In the genomic region with DNA sequence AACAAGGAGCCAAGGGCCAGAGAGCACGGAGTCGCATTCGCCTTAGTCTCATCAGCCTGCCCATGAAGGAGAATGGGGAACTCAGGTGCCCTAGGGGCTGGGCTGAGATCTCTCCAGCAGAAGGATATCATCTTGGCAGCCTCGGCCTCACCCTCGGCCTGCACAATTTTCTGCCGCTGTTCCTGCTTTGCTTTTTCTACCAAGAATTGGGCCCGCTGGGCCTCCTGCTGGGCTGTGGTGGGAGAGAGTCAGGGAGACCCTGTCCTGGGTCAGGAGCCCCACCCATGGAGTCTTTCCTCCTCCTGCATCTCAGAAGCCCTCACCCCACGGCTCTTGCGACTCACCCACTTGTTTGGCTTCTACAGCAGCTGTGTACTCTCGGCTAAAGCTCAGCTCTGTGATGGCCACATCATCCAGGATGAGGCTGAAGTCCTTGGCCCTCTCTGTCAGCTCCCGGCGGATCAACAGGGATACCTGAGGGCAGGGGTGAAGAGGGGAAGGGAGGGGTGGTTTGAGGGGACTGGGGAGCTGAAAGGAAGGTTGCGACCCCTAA, we compare ENCODE assay signal across 16 cellular contexts. TPM values are rescaled to one million over a fixed set of nuclear protein-coding genes. Genes with fewer than 3 reads are reported as not detected.
DNase-seq lines count a peak whose midpoint lies in the region; ATAC-seq and TF ChIP-seq lines count a peak whose summit lies in the region.
"Had no signal": no experiment of that assay in that cellular context is flagged by ENCODE, and none has a peak within 500 bp of the region (broad histone marks: within the 10 kb centered on the region; RNA-seq: fewer than 3 reads in every experiment).

No MANE protein-coding gene starts in this region.

- no peak for TF ChIP-seq CTCF in PC-3 (conservative IDR thresholded peaks at IDR 0.05; ENCODE audit: low read depth, low read length)
- TF ChIP-seq CTCF in endodermal cell (conservative IDR thresholded peaks at IDR 0.05) = no peak

- peaks cover 23% of the 10 kb centered on the region for H3K4me1 ChIP-seq in PC-3 (ENCODE audit: insufficient read depth, low read length)
- H3K4me1 ChIP-seq in endodermal cell (ENCODE audit: control insufficient read depth, insufficient read depth, low read length) = peaks cover 5% of the 10 kb centered on the region

- 0 out of 2 replicates have a peak overlapping the region, but pooled peaks have one; percentile 100 for H3K4me2 ChIP-seq in PC-3 (ENCODE audit: low read length)

- H3F3A ChIP-seq in PC-3 (ENCODE audit: low read length, unreplicated experiment) = peaks cover 4% of the 10 kb centered on the region

- 96 to 98% methylated on average over 6 to 13 of the region's 13 CpGs for WGBS in endodermal cell (ENCODE audit: insufficient coverage in 1 of 2, insufficient read length in 1 of 2), 2 experiments

- no peaks in the 10 kb centered on the region for H3K9me3 Mint-ChIP-seq in activated CD8-positive, alpha-beta memory T cell treated with anti-CD3 and anti-CD28 coated beads, Interleukin-2, amount 10 ng/mL, durations not matched to agents 7 days and 5 days (ENCODE audit: low read depth)
- H3K9me3 Mint-ChIP-seq in endodermal cell = no peaks in the 10 kb centered on the region
- H3K9me3 Mint-ChIP-seq in stimulated activated effector memory CD8-positive, alpha-beta T cell treated with anti-CD3 and anti-CD28 coated beads, Interleukin-12 subunit alpha, Interleukin-12 subunit beta, amount 100 ng/mL, for 72 hours = no peaks in the 10 kb centered on the region
- H3K9me3 Mint-ChIP-seq: dendritic cell treated with granulocyte-macrophage colony-stimulating factor and Interleukin-4, amounts not matched to agents 40 ng/mL and 50 ng/mL, for 4 days; naive thymus-derived CD8-positive, alpha-beta T cell had no signal

- no peak overlapping the region for H3K27ac Mint-ChIP-seq in activated CD8-positive, alpha-beta memory T cell treated with anti-CD3 and anti-CD28 coated beads, Interleukin-2, amount 10 ng/mL, durations not matched to agents 7 days and 5 days
- H3K27ac Mint-ChIP-seq in endodermal cell = peak overlapping the region; percentile 60
- peak overlapping the region; percentile 99 for H3K27ac Mint-ChIP-seq in stimulated activated effector memory CD8-positive, alpha-beta T cell treated with anti-CD3 and anti-CD28 coated beads, Interleukin-12 subunit alpha, Interleukin-12 subunit beta, amount 100 ng/mL, for 72 hours
- H3K27ac Mint-ChIP-seq: dendritic cell treated with granulocyte-macrophage colony-stimulating factor and Interleukin-4, amounts not matched to agents 40 ng/mL and 50 ng/mL, for 4 days had no signal

- H3K9ac ChIP-seq in PC-3 (ENCODE audit: low read length) (no peak overlapping the region), endodermal cell (ENCODE audit: extremely low read depth, low read length, poor library complexity, severe bottlenecking) (no peak overlapping the region)

- H2AFZ ChIP-seq in PC-3 (ENCODE audit: low read length) = no peak overlapping the region

- no peaks in the 10 kb centered on the region for H3K9me2 ChIP-seq in PC-3 (replicated peaks; ENCODE audit: low read length)

- CTCF ChIA-PET in activated CD8-positive, alpha-beta memory T cell treated with anti-CD3 and anti-CD28 coated beads, Interleukin-2, amount 10 ng/mL, durations not matched to agents 7 days and 5 days (lab: Charles Lee) = interaction anchor here (1.3 to 3.3 kb wide), 6 partner anchors 15 to 141 kb away, joined by 3 to 74 read pairs (median 4); a partner anchor contains a TSS
- CTCF ChIA-PET in PC-3 (lab: Charles Lee) = no interaction called here

- H4K20me1 ChIP-seq in PC-3 (ENCODE audit: low read length) = no peaks in the 10 kb centered on the region

- no peaks in the 10 kb centered on the region for H3K27me3 Mint-ChIP-seq in activated CD8-positive, alpha-beta memory T cell treated with anti-CD3 and anti-CD28 coated beads, Interleukin-2, amount 10 ng/mL, durations not matched to agents 7 days and 5 days
- no peaks in the 10 kb centered on the region for H3K27me3 Mint-ChIP-seq in endodermal cell (ENCODE audit: insufficient read depth)
- H3K27me3 Mint-ChIP-seq: dendritic cell treated with granulocyte-macrophage colony-stimulating factor and Interleukin-4, amounts not matched to agents 40 ng/mL and 50 ng/mL, for 4 days; naive thymus-derived CD8-positive, alpha-beta T cell had no signal

- H3K36me3 Mint-ChIP-seq in activated CD8-positive, alpha-beta memory T cell treated with anti-CD3 and anti-CD28 coated beads, Interleukin-2, amount 10 ng/mL, durations not matched to agents 7 days and 5 days = peaks cover 53% of the 10 kb centered on the region
- H3K36me3 Mint-ChIP-seq in endodermal cell (ENCODE audit: low read depth) = peaks cover 54% of the 10 kb centered on the region
- peaks cover 89% of the 10 kb centered on the region for H3K36me3 Mint-ChIP-seq in stimulated activated effector memory CD8-positive, alpha-beta T cell treated with anti-CD3 and anti-CD28 coated beads, Interleukin-12 subunit alpha, Interleukin-12 subunit beta, amount 100 ng/mL, for 72 hours

- peaks cover 48% of the 10 kb centered on the region for H3K79me2 ChIP-seq in PC-3 (ENCODE audit: low read length)

- H3K27ac ChIP-seq in PC-3 (ENCODE audit: low read length) = no peak overlapping the region
- H3K27ac ChIP-seq in endodermal cell (ENCODE audit: low read depth, low read length) = no peak overlapping the region

- no peak overlapping the region for H3K4me3 Mint-ChIP-seq in activated CD8-positive, alpha-beta memory T cell treated with anti-CD3 and anti-CD28 coated beads, Interleukin-2, amount 10 ng/mL, durations not matched to agents 7 days and 5 days
- H3K4me3 Mint-ChIP-seq in endodermal cell = no peak overlapping the region
- no peak overlapping the region for H3K4me3 Mint-ChIP-seq in stimulated activated effector memory CD8-positive, alpha-beta T cell treated with anti-CD3 and anti-CD28 coated beads, Interleukin-12 subunit alpha, Interleukin-12 subunit beta, amount 100 ng/mL, for 72 hours
- H3K4me3 Mint-ChIP-seq: dendritic cell treated with granulocyte-macrophage colony-stimulating factor and Interleukin-4, amounts not matched to agents 40 ng/mL and 50 ng/mL, for 4 days had no signal

- BruUV-seq in PC-3 (replicated peaks; lab: Mats Ljungman, UMichigan) = no TSS peak

- intact Hi-C loops in PC-3 (cut with micrococcal nuclease) = no loop called here

- H3K27me3 ChIP-seq in PC-3 (ENCODE audit: low read length) = no peaks in the 10 kb centered on the region
- no peaks in the 10 kb centered on the region for H3K27me3 ChIP-seq in endodermal cell (ENCODE audit: control insufficient read depth, insufficient read depth, low read length, poor library complexity, severe bottlenecking)

- H3K4me3 ChIP-seq in PC-3 (ENCODE audit: low read length) (no peak overlapping the region), endodermal cell (ENCODE audit: low read length) (no peak overlapping the region)

- H3K9me3 ChIP-seq in PC-3 (ENCODE audit: low read length) = no peaks in the 10 kb centered on the region
- H3K9me3 ChIP-seq in endodermal cell (ENCODE audit: control insufficient read depth, low read length) = no peaks in the 10 kb centered on the region
- H3K9me3 ChIP-seq: Caco-2 had no signal

- peaks cover 54% of the 10 kb centered on the region for H3K4me1 Mint-ChIP-seq in activated CD8-positive, alpha-beta memory T cell treated with anti-CD3 and anti-CD28 coated beads, Interleukin-2, amount 10 ng/mL, durations not matched to agents 7 days and 5 days
- peaks cover 49% of the 10 kb centered on the region for H3K4me1 Mint-ChIP-seq in endodermal cell
- peaks cover 49% of the 10 kb centered on the region for H3K4me1 Mint-ChIP-seq in stimulated activated effector memory CD8-positive, alpha-beta T cell treated with anti-CD3 and anti-CD28 coated beads, Interleukin-12 subunit alpha, Interleukin-12 subunit beta, amount 100 ng/mL, for 72 hours

- POLR2A ChIA-PET in PC-3 (lab: Charles Lee; ENCODE audit: unreplicated experiment) = no interaction called here

- peak; percentile 54 for DNase-seq in activated CD8-positive, alpha-beta memory T cell treated with anti-CD3 and anti-CD28 coated beads for 24 hours
- no peak for DNase-seq in activated CD8-positive, alpha-beta memory T cell treated with anti-CD3 and anti-CD28 coated beads, Interleukin-2, amount 10 ng/mL, durations not matched to agents 7 days and 5 days
- DNase-seq in PC-3 (no peak), endodermal cell (no peak), SK-N-DZ (ENCODE audit: low spot score) (no peak), amniotic stem cell (lab: John Stamatoyannopoulos, UW) (no peak)
- DNase-seq in stimulated activated effector memory CD8-positive, alpha-beta T cell treated with anti-CD3 and anti-CD28 coated beads, Interleukin-12 subunit alpha, Interleukin-12 subunit beta, amount 100 ng/mL, for 72 hours (ENCODE audit: low spot score in 2 of 2) = no peak
- no peak for DNase-seq in activated CD4-positive, CD25-positive, alpha-beta regulatory T cell treated with anti-CD3 and anti-CD28 coated beads, Interleukin-2, amount 50 U/mL, for 72 hours
- DNase-seq: Caco-2; GF-D8; naive thymus-derived CD8-positive, alpha-beta T cell; retina; stimulated activated CD4-positive, alpha-beta T cell treated with anti-CD3 and anti-CD28 coated beads, Interleukin-1b, Interleukin-23, amount 100 ng/mL, for 48 hours had no signal

- ATAC-seq in activated CD8-positive, alpha-beta memory T cell treated with anti-CD3 and anti-CD28 coated beads, Interleukin-2, amount 10 ng/mL, durations not matched to agents 7 days and 5 days = no peak
- no peak for ATAC-seq in PC-3
- ATAC-seq in stimulated activated effector memory CD8-positive, alpha-beta T cell treated with anti-CD3 and anti-CD28 coated beads, Interleukin-12 subunit alpha, Interleukin-12 subunit beta, amount 100 ng/mL, for 72 hours = no peak
- ATAC-seq: naive thymus-derived CD8-positive, alpha-beta T cell had no signal

- H3K36me3 ChIP-seq in PC-3 (ENCODE audit: low read depth, low read length) = peaks cover 41% of the 10 kb centered on the region
- peaks cover 52% of the 10 kb centered on the region for H3K36me3 ChIP-seq in endodermal cell (ENCODE audit: control insufficient read depth, insufficient read depth, low read length)

RNA-seq across cellular contexts. Expression of a gene that starts 2.8 kb away (rescaled TPM):
- 100 to 1,000 TPM; 211 to 271 TPM for total RNA-seq in activated CD8-positive, alpha-beta memory T cell treated with anti-CD3 and anti-CD28 coated beads, Interleukin-2, amount 10 ng/mL, durations not matched to agents 7 days and 5 days
- total RNA-seq in PC-3 (2014; rRNA removed) = 353 and 376 TPM in 2 replicates
- 100 to 1,000 TPM; 260 to 512 TPM for total RNA-seq in endodermal cell
- 270 TPM for polyA plus RNA-seq in endodermal cell (2013, experiment 1 of 2)
- polyA plus RNA-seq in endodermal cell (2013, experiment 2 of 2) = 248 TPM
- 713 and 811 TPM in 2 replicates for polyA plus RNA-seq in SK-N-DZ (2014; cell fraction: cytosol; rRNA removed)
- polyA plus RNA-seq in SK-N-DZ (2014; cell fraction: nucleus; rRNA removed) = 771 and 835 TPM in 2 replicates

RNA-seq across cellular contexts. Expression of a gene that starts 3.1 kb away (rescaled TPM):
- total RNA-seq in activated CD8-positive, alpha-beta memory T cell treated with anti-CD3 and anti-CD28 coated beads, Interleukin-2, amount 10 ng/mL, durations not matched to agents 7 days and 5 days = 10 to 100 TPM; 59.9 to 69.5 TPM
- total RNA-seq in PC-3 (2014; rRNA removed) (40.7 and 44.3 TPM in 2 replicates), endodermal cell (100 to 1,000 TPM in 1 of 2 donors, 10 to 100 TPM in 1; 61.1 to 115 TPM)
- polyA plus RNA-seq in endodermal cell (2013, experiment 1 of 2) = 29.1 TPM
- 26.7 TPM for polyA plus RNA-seq in endodermal cell (2013, experiment 2 of 2)
- polyA plus RNA-seq in SK-N-DZ (2014; cell fraction: cytosol; rRNA removed) = 102 TPM in 2 replicates
- polyA plus RNA-seq in SK-N-DZ (2014; cell fraction: nucleus; rRNA removed) = 80.2 and 111 TPM in 2 replicates

RNA-seq across cellular contexts. Expression of a gene that starts 16.5 kb away (rescaled TPM):
- 100 to 1,000 TPM; 283 to 367 TPM for total RNA-seq in activated CD8-positive, alpha-beta memory T cell treated with anti-CD3 and anti-CD28 coated beads, Interleukin-2, amount 10 ng/mL, durations not matched to agents 7 days and 5 days
- 22.5 and 28.4 TPM in 2 replicates for total RNA-seq in PC-3 (2014; rRNA removed)
- total RNA-seq in endodermal cell = 10 to 100 TPM; 35.7 to 68.0 TPM
- polyA plus RNA-seq in endodermal cell (2013, experiment 1 of 2) = 6.3 TPM
- 5.6 TPM for polyA plus RNA-seq in endodermal cell (2013, experiment 2 of 2)
- 0.48 and 0.64 TPM in 2 replicates for polyA plus RNA-seq in SK-N-DZ (2014; cell fraction: cytosol; rRNA removed)
- polyA plus RNA-seq in SK-N-DZ (2014; cell fraction: nucleus; rRNA removed) = 1.1 and 1.3 TPM in 2 replicates

RNA-seq across cellular contexts. Expression of a gene that starts 23.8 kb away (rescaled TPM):
- 100 to 1,000 TPM; 120 to 132 TPM for total RNA-seq in activated CD8-positive, alpha-beta memory T cell treated with anti-CD3 and anti-CD28 coated beads, Interleukin-2, amount 10 ng/mL, durations not matched to agents 7 days and 5 days
- total RNA-seq in PC-3 (2014; rRNA removed) = 125 and 130 TPM in 2 replicates
- 100 to 1,000 TPM; 141 to 257 TPM for total RNA-seq in endodermal cell
- 219 TPM for polyA plus RNA-seq in endodermal cell (2013, experiment 1 of 2)
- polyA plus RNA-seq in endodermal cell (2013, experiment 2 of 2) = 218 TPM
- polyA plus RNA-seq in SK-N-DZ (2014; cell fraction: cytosol; rRNA removed) = 890 and 1,059 TPM in 2 replicates
- 478 and 558 TPM in 2 replicates for polyA plus RNA-seq in SK-N-DZ (2014; cell fraction: nucleus; rRNA removed)

RNA-seq across cellular contexts. Expression of a gene that starts 24.0 kb away (rescaled TPM):
- total RNA-seq in activated CD8-positive, alpha-beta memory T cell treated with anti-CD3 and anti-CD28 coated beads, Interleukin-2, amount 10 ng/mL, durations not matched to agents 7 days and 5 days = not detected
- total RNA-seq in PC-3 (2014; rRNA removed) = not detected in 2 replicates
- not detected for total RNA-seq in endodermal cell
- not detected for polyA plus RNA-seq in endodermal cell (2013, experiment 1 of 2)
- not detected for polyA plus RNA-seq in endodermal cell (2013, experiment 2 of 2)
- not detected in 2 replicates for polyA plus RNA-seq in SK-N-DZ (2014; cell fraction: cytosol; rRNA removed)
- not detected in 2 replicates for polyA plus RNA-seq in SK-N-DZ (2014; cell fraction: nucleus; rRNA removed)
- total RNA-seq: Caco-2; liver; naive thymus-derived CD8-positive, alpha-beta T cell had no signal
- polyA plus RNA-seq: AG04450; liver; naive thymus-derived CD8-positive, alpha-beta T cell had no signal
